ENCODE assay signal across 10 cellular contexts in the genomic region with DNA sequence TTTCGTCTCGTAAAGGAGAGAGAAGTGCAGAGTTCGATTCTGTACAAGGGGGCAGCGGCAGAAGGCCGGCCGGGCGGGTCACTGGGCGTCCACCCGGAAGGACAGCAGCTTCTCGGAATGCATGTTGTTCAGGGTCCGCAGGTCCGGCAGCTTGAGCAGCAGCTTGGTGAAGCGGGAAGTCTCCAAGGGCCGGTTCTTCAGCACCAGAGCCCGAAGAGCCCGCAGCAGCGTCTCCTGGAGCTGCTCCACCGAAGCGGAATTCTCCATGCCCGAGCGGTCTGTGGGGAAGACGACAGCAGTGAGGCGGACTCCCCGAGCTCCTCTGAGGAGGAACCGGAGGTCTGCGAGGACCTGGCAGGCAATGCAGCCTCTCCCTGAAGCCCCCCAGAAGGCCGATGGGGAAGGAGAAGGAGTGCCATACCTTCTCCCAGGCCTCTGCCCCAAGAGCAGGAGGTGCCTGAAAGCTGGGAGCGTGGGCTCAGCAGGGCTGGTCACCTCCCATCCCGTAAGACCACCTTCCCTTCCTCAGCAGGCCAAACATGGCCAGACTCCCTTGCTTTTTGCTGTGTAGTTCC. TPM values are rescaled to one million over a fixed set of nuclear protein-coding genes. Genes with fewer than 3 reads are reported as not detected.
A peak's percentile ranks its signal among the peaks of the same experiment; 100 is the strongest.
DNase-seq lines count a peak whose midpoint lies in the region; ATAC-seq and TF ChIP-seq lines count a peak whose summit lies in the region.
"Had no signal": no experiment of that assay in that cellular context is flagged by ENCODE, and none has a peak within 500 bp of the region (broad histone marks: within the 10 kb centered on the region; RNA-seq: fewer than 3 reads in every experiment).

No MANE protein-coding gene starts in this region.

- TF ChIP-seq RAD21 in HCT116 (IDR thresholded peaks at IDR 0.05; ENCODE audit: low read depth) = no peak

- no peaks in the 10 kb centered on the region for H3K9me2 ChIP-seq in HCT116 (ENCODE audit: insufficient read depth)

- DNase-seq in HCT116 (ENCODE audit: low read depth, low spot score) = no peak
- DNase-seq in left kidney (ENCODE audit: low read depth, low spot score) = peak; percentile 57
- no peak for DNase-seq in germinal center (ENCODE audit: low spot score)
- DNase-seq: GOT3 had no signal

- peak overlapping the region; percentile 68 to 98 (median 93) for H3K27ac Mint-ChIP-seq in brain
- H3K27ac Mint-ChIP-seq: mesothelial cell of epicardium had no signal

- H3K27me3 ChIP-seq in HCT116 (ENCODE audit: insufficient read depth, low read length) (no peaks in the 10 kb centered on the region), stomach smooth muscle (ENCODE audit: control insufficient read depth in 1 of 2, insufficient read depth in 2 of 2, low read length in 2 of 2) (no peaks in the 10 kb centered on the region)

- H3K36me3 ChIP-seq in HCT116 (ENCODE audit: control insufficient read depth in 1 of 2, insufficient read depth in 2 of 2, low read length in 2 of 2) = peaks cover 49 to 53% of the 10 kb centered on the region in 2 experiments
- peaks cover 41 to 56% of the 10 kb centered on the region in 2 donors for H3K36me3 ChIP-seq in stomach smooth muscle (ENCODE audit: control insufficient read depth in 2 of 2, insufficient read depth in 2 of 2, low read length in 2 of 2)

- H3K9me3 Mint-ChIP-seq in brain = no peaks in the 10 kb centered on the region
- H3K9me3 Mint-ChIP-seq: mesothelial cell of epicardium had no signal

- H3K9ac ChIP-seq in HCT116 (ENCODE audit: low read length) = no peak overlapping the region
- peak overlapping the region; percentile 39 to 51 for H3K9ac ChIP-seq in stomach smooth muscle (ENCODE audit: low read length in 2 of 2)

- H3K27me3 Mint-ChIP-seq in brain = peaks cover under 1% of the 10 kb centered on the region

- intact Hi-C loops in HCT116 (cut with micrococcal nuclease) = no loop called here

- no peak overlapping the region for H3K4me2 ChIP-seq in HCT116 (ENCODE audit: low read length)

- H3K4me1 Mint-ChIP-seq in brain = peaks cover 53% of the 10 kb centered on the region

- peak overlapping the region; percentile 8; the same call in 1 of the 2 replicates for H3K27ac ChIP-seq in HCT116 (ENCODE audit: low read depth, low read length)
- peak overlapping the region; percentile 94 for H3K27ac ChIP-seq in stomach smooth muscle (ENCODE audit: low read length)

- TF ChIP-seq POLR2A in HCT116 (IDR thresholded peaks at IDR 0.05; ENCODE audit: borderline replicate concordance, extremely low read depth, insufficient read depth, insufficient read length) = no peak

- H3K4me1 ChIP-seq in HCT116 (ENCODE audit: control insufficient read depth in 1 of 2, insufficient read depth in 2 of 2, low read length in 2 of 2) (peaks cover 4 to 17% of the 10 kb centered on the region in 2 experiments), stomach smooth muscle (ENCODE audit: control insufficient read depth, insufficient read depth, low read length) (peaks cover 86% of the 10 kb centered on the region)

- no peaks in the 10 kb centered on the region for H3K9me3 ChIP-seq in HCT116 (ENCODE audit: control insufficient read depth in 1 of 2, insufficient read depth in 1 of 2, low read depth in 1 of 2, low read length in 2 of 2)
- no peaks in the 10 kb centered on the region for H3K9me3 ChIP-seq in stomach smooth muscle (ENCODE audit: control insufficient read depth in 2 of 2, low read length in 2 of 2)

- H3K4me3 Mint-ChIP-seq in brain = peak overlapping the region in 1 of 5 experiments; percentile 58
- H3K4me3 Mint-ChIP-seq: mesothelial cell of epicardium had no signal

- no peaks in the 10 kb centered on the region for H4K20me1 ChIP-seq in HCT116 (ENCODE audit: insufficient read depth)

- no TSS peak for BruUV-seq in HCT116 (replicated peaks; lab: Mats Ljungman, UMichigan)

- ATAC-seq in HCT116 (no peak), GM18867 (IDR thresholded peaks at IDR 0.05; ENCODE audit: unreplicated experiment) (no peak), GM21423 (IDR thresholded peaks at IDR 0.05; ENCODE audit: unreplicated experiment) (no peak), GM18861 (IDR thresholded peaks at IDR 0.05; ENCODE audit: unreplicated experiment) (no peak)

- no peak overlapping the region for H2AFZ ChIP-seq in HCT116 (ENCODE audit: low read depth, low read length, poor library complexity, severe bottlenecking)

- CTCF ChIA-PET in HCT116 (lab: Charles Lee) = no interaction called here

- no peak overlapping the region for H3K4me3 ChIP-seq in HCT116 (replicated peaks in 1 of 2; ENCODE audit: low read depth in 1 of 2, low read length in 2 of 2)
- H3K4me3 ChIP-seq in stomach smooth muscle (ENCODE audit: low read length in 2 of 2) = peak overlapping the region; percentile 38 to 52

- RAD21 ChIA-PET in HCT116 (lab: Charles Lee; ENCODE audit: low non-redundant PET in 1 of 2, low total read pairs in 2 of 2, uncharacterized antibody in 2 of 2, unreplicated experiment in 2 of 2) = no interaction called here

- H3K36me3 Mint-ChIP-seq in brain = peaks cover 20% of the 10 kb centered on the region

- peaks cover 24% of the 10 kb centered on the region for H3K79me2 ChIP-seq in HCT116 (ENCODE audit: insufficient read depth, low read length)

- POLR2A ChIA-PET in HCT116 (lab: Charles Lee) = interaction anchor here (1.0 kb wide), 1 partner anchor 17 kb away, joined by 3 read pairs; no protein-coding TSS in a partner anchor

- TF ChIP-seq CTCF in HCT116 (IDR thresholded peaks at IDR 0.05 in 2 of 3, conservative IDR thresholded peaks at IDR 0.05 in 1 of 3; ENCODE audit: borderline replicate concordance in 1 of 3, insufficient read depth in 1 of 3, low read depth in 2 of 3, low read length in 2 of 3) (no peak), brain (conservative IDR thresholded peaks at IDR 0.05) (no peak)

TF ChIP-seq in HCT116, 20 proteins besides CTCF, POLR2A, EP300 and RAD21:
- no peak for TF ChIP-seq ZBTB33 (IDR thresholded peaks at IDR 0.05; ENCODE audit: extremely low read depth, insufficient replicate concordance, low read length)
- no peak for TF ChIP-seq POLR2AphosphoS5 (IDR thresholded peaks at IDR 0.05; ENCODE audit: low read depth, low read length)
- TF ChIP-seq CEBPB (IDR thresholded peaks at IDR 0.05; ENCODE audit: low read depth) = no peak
- TF ChIP-seq EGR1 (IDR thresholded peaks at IDR 0.05; ENCODE audit: low read depth) = no peak
- TF ChIP-seq CBX3 (IDR thresholded peaks at IDR 0.05; ENCODE audit: low read depth) = no peak
- TF ChIP-seq ZNF274 (IDR thresholded peaks at IDR 0.05; ENCODE audit: low read depth, low read length) = no peak
- TF ChIP-seq EZH2 (IDR thresholded peaks at IDR 0.05) = no peak
- no peak for TF ChIP-seq SIN3A (IDR thresholded peaks at IDR 0.05; ENCODE audit: low read depth)
- no peak for TF ChIP-seq ELF1 (IDR thresholded peaks at IDR 0.05; ENCODE audit: borderline replicate concordance, low read depth)
- TF ChIP-seq SRF (IDR thresholded peaks at IDR 0.05; ENCODE audit: low read depth) = no peak
- TF ChIP-seq ZFX (IDR thresholded peaks at IDR 0.05) = no peak
- TF ChIP-seq EZH2phosphoT487 (IDR thresholded peaks at IDR 0.05; ENCODE audit: borderline replicate concordance) = no peak
- TF ChIP-seq, protein P1, sequence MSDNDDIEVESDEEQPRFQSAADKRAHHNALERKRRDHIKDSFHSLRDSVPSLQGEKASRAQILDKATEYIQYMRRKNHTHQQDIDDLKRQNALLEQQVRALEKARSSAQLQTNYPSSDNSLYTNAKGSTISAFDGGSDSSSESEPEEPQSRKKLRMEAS (IDR thresholded peaks at IDR 0.05) = no peak

RNA-seq across cellular contexts. Expression of gene NR1D1, which starts 7.3 kb away (rescaled TPM):
- 63.7 TPM for total RNA-seq in HCT116 (2021; ENCODE audit: unreplicated experiment)
- polyA plus RNA-seq in HCT116 (2012) = 104 and 122 TPM in 2 replicates
- 43.8 TPM for polyA plus RNA-seq in brain (ENCODE audit: insufficient read depth, low read depth, low replicate concordance)

RNA-seq across cellular contexts. Expression of gene MSL1, which starts 28.7 kb away (rescaled TPM):
- 67.2 TPM for total RNA-seq in HCT116 (2021; ENCODE audit: unreplicated experiment)
- 26.8 and 36.5 TPM in 2 replicates for polyA plus RNA-seq in HCT116 (2012)
- 94.4 TPM for polyA plus RNA-seq in brain (ENCODE audit: insufficient read depth, low read depth, low replicate concordance)

RNA-seq across cellular contexts. Expression of gene THRA, which starts 30.3 kb away (rescaled TPM):
- 23.3 TPM for total RNA-seq in HCT116 (2021; ENCODE audit: unreplicated experiment)
- 20.3 and 21.1 TPM in 2 replicates for polyA plus RNA-seq in HCT116 (2012)
- 176 TPM for polyA plus RNA-seq in brain (ENCODE audit: insufficient read depth, low read depth, low replicate concordance)

RNA-seq across cellular contexts. Expression of gene MED24, which starts 38.9 kb away (rescaled TPM):
- total RNA-seq in HCT116 (2021; ENCODE audit: unreplicated experiment) = 92.1 TPM
- 68.9 and 90.5 TPM in 2 replicates for polyA plus RNA-seq in HCT116 (2012)
- polyA plus RNA-seq in brain (ENCODE audit: insufficient read depth, low read depth, low replicate concordance) = 95.0 TPM

RNA-seq across cellular contexts. Expression of gene CASC3, which starts 47.2 kb away (rescaled TPM):
- total RNA-seq in HCT116 (2021; ENCODE audit: unreplicated experiment) = 73.1 TPM
- 35.5 and 37.0 TPM in 2 replicates for polyA plus RNA-seq in HCT116 (2012)
- 150 TPM for polyA plus RNA-seq in brain (ENCODE audit: insufficient read depth, low read depth, low replicate concordance)

Comparison
In these comparisons a context has a peak if more than half of its experiments do, and no peak if none do; other contexts are left out.
1. H3K4me3 ChIP-seq: peak in stomach smooth muscle (2 of 2); none in HCT116 (0 of 2).